17 cellular contexts compared by ENCODE assay signal in the genomic region with DNA sequence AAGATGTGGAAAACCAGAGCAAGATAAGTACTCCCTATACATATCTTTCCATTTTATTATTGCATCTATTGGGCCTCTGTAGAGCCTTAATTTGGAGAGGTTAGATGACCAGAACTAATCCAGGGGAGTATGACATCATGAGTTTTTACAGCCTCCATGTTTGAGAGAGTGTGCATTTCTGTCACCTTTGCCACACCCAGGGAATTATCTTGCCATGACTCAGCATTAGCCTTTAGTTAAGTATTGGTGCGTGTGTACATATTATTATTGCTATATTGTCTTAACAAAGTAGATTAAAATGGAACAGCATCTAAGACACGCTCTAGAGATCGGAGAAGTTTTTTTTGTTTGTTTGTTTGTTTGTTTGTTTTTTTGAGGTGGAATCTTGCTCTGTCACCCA. TPM values are rescaled to one million over a fixed set of nuclear protein-coding genes. Genes with fewer than 3 reads are reported as not detected.
DNase-seq lines count a peak whose midpoint lies in the region; ATAC-seq, FAIRE-seq and TF ChIP-seq lines count a peak whose summit lies in the region.
"Had no signal": no experiment of that assay in that cellular context is flagged by ENCODE, and none has a peak within 500 bp of the region (broad histone marks: within the 10 kb centered on the region; RNA-seq: fewer than 3 reads in every experiment).

No MANE protein-coding gene starts in this region.

- no TSS peak for BruUV-seq in MCF 10A (replicated peaks; lab: Mats Ljungman, UMichigan)

- no peak overlapping the region for H3K4me3 Mint-ChIP-seq in MCF 10A (ENCODE audit: unreplicated experiment)
- no peak overlapping the region for H3K4me3 Mint-ChIP-seq in stimulated activated naive B cell treated with anti-CD40 and anti-IgM and Interleukin-4, amounts not matched to agents 10 μg/mL and 1 μg/mL and 100 μg/mL, for 72 hours

- no peaks in the 10 kb centered on the region for H3K9me3 Mint-ChIP-seq in MCF 10A (ENCODE audit: unreplicated experiment)
- no peaks in the 10 kb centered on the region for H3K9me3 Mint-ChIP-seq in stimulated activated naive B cell treated with anti-CD40 and anti-IgM and Interleukin-4, amounts not matched to agents 10 μg/mL and 1 μg/mL and 100 μg/mL, for 72 hours

- intact Hi-C loops in MCF 10A (cut with micrococcal nuclease): no loop called here
- intact Hi-C loops in breast epithelium (cut with DNase I; ENCODE audit: low total_unique reads): no loop called here
- intact Hi-C loops in heart left ventricle (cut with DNase I): no loop called here

- H3K27ac ChIP-seq in breast epithelium: no peak overlapping the region
- no peak overlapping the region for H3K27ac ChIP-seq in heart left ventricle
- H3K27ac ChIP-seq: gastroesophageal sphincter, parathyroid adenoma, thoracic aorta had no signal

- H3K36me3 ChIP-seq in breast epithelium (peaks cover 6% of the 10 kb centered on the region), bronchial epithelial cell (ENCODE audit: control insufficient read depth, insufficient read depth, low read length) (peaks cover 10% of the 10 kb centered on the region), heart left ventricle (peaks cover 0 to 100% (median 80%) of the 10 kb centered on the region in 9 donors)

- DNase-seq in MCF 10A (ENCODE audit: unreplicated experiment) (peak; percentile 27), breast epithelium (ENCODE audit: low spot score in 2 of 2) (no peak), NCI-H226 (peak; percentile 5), bronchial epithelial cell (ENCODE audit: low read depth) (peak; percentile 76), heart left ventricle (no peak)
- DNase-seq in stimulated activated naive B cell treated with anti-CD40 and anti-IgM and Interleukin-4, amounts not matched to agents 10 μg/mL and 1 μg/mL and 100 μg/mL, for 72 hours: no peak
- no peak for DNase-seq in stimulated activated CD4-positive, alpha-beta T cell treated with anti-CD3 and anti-CD28 coated beads, Interleukin-12 subunit alpha, Interleukin-12 subunit beta, amount 100 ng/mL, for 4 hours
- DNase-seq: activated CD8-positive, alpha-beta memory T cell treated with anti-CD3 and anti-CD28 coated beads, Interleukin-2, amount 50 U/mL, for 4 hours; aorta; islet precursor cell; NCI-H1092 treated with DMSO at 0.1 percent for 48 hours; NCI-H2171 treated with DMSO at 0.1 percent for 48 hours had no signal

- H3K27ac Mint-ChIP-seq in MCF 10A (ENCODE audit: low read depth, unreplicated experiment): peak overlapping the region; percentile 42
- peak overlapping the region; percentile 59 for H3K27ac Mint-ChIP-seq in stimulated activated naive B cell treated with anti-CD40 and anti-IgM and Interleukin-4, amounts not matched to agents 10 μg/mL and 1 μg/mL and 100 μg/mL, for 72 hours

- H3K4me1 ChIP-seq in breast epithelium (no peaks in the 10 kb centered on the region), heart left ventricle (no peaks in the 10 kb centered on the region)
- H3K4me1 ChIP-seq: gastroesophageal sphincter, parathyroid adenoma had no signal

- 95 to 97% (median 97%) methylated on average over 3 of the region's 3 CpGs for WGBS in heart left ventricle, 4 donors

- CTCF ChIA-PET in MCF 10A (lab: Yijun Ruan, JAX): no interaction called here

- peaks cover 73% of the 10 kb centered on the region for H3K36me3 Mint-ChIP-seq in MCF 10A (ENCODE audit: insufficient read depth, unreplicated experiment)
- H3K36me3 Mint-ChIP-seq in stimulated activated naive B cell treated with anti-CD40 and anti-IgM and Interleukin-4, amounts not matched to agents 10 μg/mL and 1 μg/mL and 100 μg/mL, for 72 hours: peaks cover 26 to 40% of the 10 kb centered on the region in 2 donors

- POLR2A ChIA-PET in MCF 10A (lab: Yijun Ruan, JAX): interaction anchor here (0.7 to 1.1 kb wide), 2 partner anchors 10 to 921 kb away, joined by 3 to 4 read pairs; no protein-coding TSS in a partner anchor

- H3K27me3 Mint-ChIP-seq in MCF 10A (ENCODE audit: insufficient read depth, unreplicated experiment): no peaks in the 10 kb centered on the region
- no peaks in the 10 kb centered on the region for H3K27me3 Mint-ChIP-seq in stimulated activated naive B cell treated with anti-CD40 and anti-IgM and Interleukin-4, amounts not matched to agents 10 μg/mL and 1 μg/mL and 100 μg/mL, for 72 hours

- TF ChIP-seq CTCF in MCF 10A (IDR thresholded peaks at IDR 0.05; ENCODE audit: unreplicated experiment): no peak
- no peak for TF ChIP-seq CTCF in breast epithelium (IDR thresholded peaks at IDR 0.05)
- no peak for TF ChIP-seq CTCF in bronchial epithelial cell (IDR thresholded peaks at IDR 0.05; ENCODE audit: insufficient read depth, low read length, severe bottlenecking)
- no peak for TF ChIP-seq CTCF in heart left ventricle (IDR thresholded peaks at IDR 0.05)

- peaks cover 4% of the 10 kb centered on the region for H3K4me1 Mint-ChIP-seq in MCF 10A (ENCODE audit: insufficient read depth, unreplicated experiment)
- no peaks in the 10 kb centered on the region for H3K4me1 Mint-ChIP-seq in stimulated activated naive B cell treated with anti-CD40 and anti-IgM and Interleukin-4, amounts not matched to agents 10 μg/mL and 1 μg/mL and 100 μg/mL, for 72 hours

- ATAC-seq in stimulated activated naive B cell treated with anti-CD40 and anti-IgM and Interleukin-4, amounts not matched to agents 10 μg/mL and 1 μg/mL and 100 μg/mL, for 72 hours (replicated peaks): no peak
- ATAC-seq in GM21528 (IDR thresholded peaks at IDR 0.05; ENCODE audit: low FRiP score, unreplicated experiment): no peak
- ATAC-seq in heart left ventricle: no peak
- ATAC-seq: gastroesophageal sphincter had no signal

- H3K27me3 ChIP-seq in breast epithelium: no peaks in the 10 kb centered on the region
- H3K27me3 ChIP-seq in bronchial epithelial cell (ENCODE audit: control insufficient read depth, insufficient read depth, low read length): no peaks in the 10 kb centered on the region
- no peaks in the 10 kb centered on the region for H3K27me3 ChIP-seq in heart left ventricle
- H3K27me3 ChIP-seq: gastroesophageal sphincter had no signal

- H3K4me3 ChIP-seq in breast epithelium (no peak overlapping the region), bronchial epithelial cell (ENCODE audit: low read depth, low read length) (no peak overlapping the region), heart left ventricle (no peak overlapping the region)
- H3K4me3 ChIP-seq: gastroesophageal sphincter, thoracic aorta had no signal

- H3K9me3 ChIP-seq in breast epithelium (no peaks in the 10 kb centered on the region), heart left ventricle (no peaks in the 10 kb centered on the region)
- H3K9me3 ChIP-seq: gastroesophageal sphincter, thoracic aorta had no signal

- TF ChIP-seq POLR2A in breast epithelium (IDR thresholded peaks at IDR 0.05): no peak
- no peak for TF ChIP-seq POLR2A in heart left ventricle (IDR thresholded peaks at IDR 0.05)

- FAIRE-seq in bronchial epithelial cell (lab: Jason Lieb, UNC): no peak
- FAIRE-seq: HTR-8/SVneo had no signal

RNA-seq across cellular contexts. Expression of gene DIMT1, which starts 27.6 kb away (rescaled TPM):
- total RNA-seq in MCF 10A (2022) (39.0 and 44.0 TPM in 2 replicates), breast epithelium (10 to 100 TPM; 34.5 to 38.3 (median 38.1) TPM), bronchial epithelial cell (17.3 and 24.0 TPM in 2 replicates), heart left ventricle (10 to 100 TPM; 16.5 to 23.3 (median 18.4) TPM)
- 10 to 100 TPM in 1 of 2 donors, 1 to 10 TPM in 1; 9.0 to 24.1 TPM for polyA plus RNA-seq in heart left ventricle

RNA-seq across cellular contexts. Expression of gene IPO11, which starts 36.5 kb away (rescaled TPM):
- total RNA-seq in MCF 10A (2022): 30.2 and 36.6 TPM in 2 replicates
- total RNA-seq in breast epithelium: 10 to 100 TPM; 31.5 to 34.7 (median 33.1) TPM
- 22.4 and 23.9 TPM in 2 replicates for total RNA-seq in bronchial epithelial cell
- total RNA-seq in heart left ventricle: 10 to 100 TPM; 25.1 to 40.4 (median 31.3) TPM
- 10 to 100 TPM in 1 of 2 donors, 1 to 10 TPM in 1; 8.2 to 20.5 TPM for polyA plus RNA-seq in heart left ventricle

Comparison
In these comparisons a context has a peak if more than half of its experiments do, and no peak if none do; other contexts are left out.
1. DNase-seq: peak in MCF 10A (single experiment), NCI-H226 (single experiment) and bronchial epithelial cell (single experiment); none in breast epithelium (0 of 2), stimulated activated naive B cell treated with anti-CD40 and anti-IgM and Interleukin-4, amounts not matched to agents 10 μg/mL and 1 μg/mL and 100 μg/mL, for 72 hours (single experiment), stimulated activated CD4-positive, alpha-beta T cell treated with anti-CD3 and anti-CD28 coated beads, Interleukin-12 subunit alpha, Interleukin-12 subunit beta, amount 100 ng/mL, for 4 hours (single experiment) and heart left ventricle (0 of 5).